ENCODE assay signal across 8 cellular contexts in genomic region chr19:44999131-44999925, GRCh38. TPM values are rescaled to one million over a fixed set of nuclear protein-coding genes. Genes with fewer than 3 reads are reported as not detected.
DNase-seq lines count a peak whose midpoint lies in the region; ATAC-seq, FAIRE-seq and TF ChIP-seq lines count a peak whose summit lies in the region.
"Not testable (repeated sequence)": the region's sequence is repeated elsewhere in the genome, so short reads cannot be mapped to it uniquely, and the experiment has no call there.
"Had no signal": no experiment of that assay in that cellular context is flagged by ENCODE, and none has a peak within 500 bp of the region (broad histone marks: within the 10 kb centered on the region; RNA-seq: fewer than 3 reads in every experiment).

No MANE protein-coding gene starts in this region.

- intact Hi-C loops in CD4-positive, alpha-beta memory T cell (cut with micrococcal nuclease); activated CD4-positive, alpha-beta T cell treated with anti-CD3 and anti-CD28 coated beads, Interleukin-2, amount 10 ng/mL, durations not matched to agents 24 days and 14 days (cut with micrococcal nuclease); K562 (cut with micrococcal nuclease): not testable (repeated sequence)

- not testable (repeated sequence) for H3K9ac ChIP-seq in OCI-LY1 (ENCODE audit: low read length); K562 (ENCODE audit: insufficient read depth in 1 of 2, low read depth in 2 of 2, low read length in 2 of 2)

- not testable (repeated sequence) for FAIRE-seq in K562 (lab: Jason Lieb, UNC)

- not testable (repeated sequence) for BruUV-seq in K562 (replicated peaks; lab: Mats Ljungman, UMichigan)

- not testable (repeated sequence) for H3K27ac ChIP-seq in CD4-positive, alpha-beta memory T cell (ENCODE audit: low read depth, low read length); K562 (ENCODE audit: extremely low read depth, low read depth, low read length)
- H3K27ac ChIP-seq in OCI-LY1 (ENCODE audit: low read depth, low read length, poor library complexity, severe bottlenecking): peak overlapping the region; percentile 93

- peaks cover 0 to 12% of the 10 kb centered on the region in 2 donors for H3K36me3 Mint-ChIP-seq in CD4-positive, alpha-beta memory T cell
- H3K36me3 Mint-ChIP-seq in activated CD4-positive, alpha-beta T cell treated with anti-CD3 and anti-CD28 coated beads, Interleukin-2, amount 10 ng/mL, durations not matched to agents 24 days and 14 days (ENCODE audit: low read depth): peaks cover 15% of the 10 kb centered on the region
- not testable (repeated sequence) for H3K36me3 Mint-ChIP-seq in naive B cell, type B pancreatic cell

- H3K79me2 ChIP-seq in OCI-LY1 (ENCODE audit: insufficient read depth, low read length); K562 (ENCODE audit: control insufficient read depth, insufficient read depth, low read length): not testable (repeated sequence)

- H3K9me3 Mint-ChIP-seq in CD4-positive, alpha-beta memory T cell; activated CD4-positive, alpha-beta T cell treated with anti-CD3 and anti-CD28 coated beads, Interleukin-2, amount 10 ng/mL, durations not matched to agents 24 days and 14 days; naive B cell; type B pancreatic cell: not testable (repeated sequence)

- H3K4me1 ChIP-seq in CD4-positive, alpha-beta memory T cell (ENCODE audit: insufficient read depth, low read length): peaks cover 13% of the 10 kb centered on the region
- H3K4me1 ChIP-seq in OCI-LY1 (ENCODE audit: insufficient read depth, low read length, severe bottlenecking) (peaks cover 58% of the 10 kb centered on the region), K562 (replicated peaks in 1 of 2; ENCODE audit: control insufficient read depth in 2 of 2, insufficient read depth in 2 of 2, low read length in 2 of 2) (peaks cover 3 to 19% of the 10 kb centered on the region in 2 experiments; a peak in 4 of 5 replicates)

- 39% methylated on average over 10 of the region's 12 CpGs for WGBS in K562 (ENCODE audit: insufficient coverage, low coverage, missing lambda C conversion rate)

- not testable (repeated sequence) for H2AFZ ChIP-seq in OCI-LY1 (ENCODE audit: low read length); K562 (ENCODE audit: low read depth, low read length)

- not testable (repeated sequence) for TF ChIP-seq RAD21 in K562 (CRISPR knock-in tag; conservative IDR thresholded peaks at IDR 0.05 in 1 of 2, IDR thresholded peaks at IDR 0.05 in 1 of 2)

- H3K4me3 ChIP-seq in CD4-positive, alpha-beta memory T cell (ENCODE audit: low read length in 2 of 2); OCI-LY1 (ENCODE audit: low read depth, low read length, poor library complexity, severe bottlenecking); K562: not testable (repeated sequence)

- not testable (repeated sequence) for DNase-seq in CD4-positive, alpha-beta memory T cell; activated CD4-positive, alpha-beta T cell treated with anti-CD3 and anti-CD28 coated beads, Interleukin-2, amount 10 ng/mL, durations not matched to agents 24 days and 14 days; K562 (ENCODE audit: extremely low read depth in 1 of 4, low spot score in 3 of 4); naive B cell; type B pancreatic cell (ENCODE audit: extremely low spot score, unreplicated experiment)

- in situ Hi-C loops in K562 (cut with MboI): not testable (repeated sequence)

- not testable (repeated sequence) for H3K4me2 ChIP-seq in OCI-LY1 (ENCODE audit: low read length); K562 (ENCODE audit: insufficient read depth, low read length)

- not testable (repeated sequence) for H3F3A ChIP-seq in OCI-LY1 (ENCODE audit: insufficient read depth, low read length)

- not testable (repeated sequence) for H4K20me1 ChIP-seq in OCI-LY1 (ENCODE audit: insufficient read depth, low read length); K562 (replicated peaks; ENCODE audit: control insufficient read depth, insufficient read depth, low read length)

- not testable (repeated sequence) for H3K27me3 ChIP-seq in CD4-positive, alpha-beta memory T cell (ENCODE audit: insufficient read depth, low read length); OCI-LY1 (ENCODE audit: insufficient read depth, low read length); K562 (ENCODE audit: control insufficient read depth in 2 of 2, insufficient read depth in 2 of 2, low read length in 2 of 2)

- H3K36me3 ChIP-seq in CD4-positive, alpha-beta memory T cell (ENCODE audit: insufficient read depth, low read length); K562 (ENCODE audit: control insufficient read depth, insufficient read depth, low read length): not testable (repeated sequence)
- peaks cover 12% of the 10 kb centered on the region; the same call in 1 of the 2 replicates for H3K36me3 ChIP-seq in OCI-LY1 (ENCODE audit: insufficient read depth, low read length)

- POLR2A ChIA-PET in CD4-positive, alpha-beta memory T cell (lab: Charles Lee; ENCODE audit: partially characterized antibody): interaction anchor here (1.2 kb wide), 1 partner anchor 180 kb away, joined by 8 read pairs; the partner anchor contains the start of gene BLOC1S3
- POLR2A ChIA-PET in K562 (lab: Yijun Ruan, JAX): interaction anchor here (0.6 kb wide), 1 partner anchor 179 kb away, joined by 4 read pairs; the partner anchor contains the start of gene BLOC1S3

- not testable (repeated sequence) for TF ChIP-seq EP300 in K562 (IDR thresholded peaks at IDR 0.05; ENCODE audit: low read length)

- H3K9me3 ChIP-seq in CD4-positive, alpha-beta memory T cell (ENCODE audit: control insufficient read depth in 1 of 2, low read length in 2 of 2); OCI-LY1 (ENCODE audit: low read length); K562 (replicated peaks; ENCODE audit: control insufficient read depth, insufficient read depth, low read depth, low read length): not testable (repeated sequence)

- H3K4me3 Mint-ChIP-seq in CD4-positive, alpha-beta memory T cell: peak overlapping the region in 3 of 8 donors; percentile 52 to 69 (median 69)
- not testable (repeated sequence) for H3K4me3 Mint-ChIP-seq in activated CD4-positive, alpha-beta T cell treated with anti-CD3 and anti-CD28 coated beads, Interleukin-2, amount 10 ng/mL, durations not matched to agents 24 days and 14 days; type B pancreatic cell
- peak overlapping the region in 3 of 8 donors; percentile 16 to 95 (median 28) for H3K4me3 Mint-ChIP-seq in naive B cell

- TF ChIP-seq CTCF in OCI-LY1 (IDR thresholded peaks at IDR 0.05; ENCODE audit: low read length); K562 (IDR thresholded peaks at IDR 0.05 in 2 of 3, conservative IDR thresholded peaks at IDR 0.05 in 1 of 3; ENCODE audit: insufficient read depth in 2 of 3, low read depth in 1 of 3, low read length in 3 of 3); type B pancreatic cell (conservative IDR thresholded peaks at IDR 0.05): not testable (repeated sequence)

- ATAC-seq in K562; naive B cell (ENCODE audit: low read depth in 2 of 2): not testable (repeated sequence)

- H3K27ac Mint-ChIP-seq in CD4-positive, alpha-beta memory T cell: peak overlapping the region; percentile 93 to 99 (median 96)
- peak overlapping the region; percentile 80 for H3K27ac Mint-ChIP-seq in activated CD4-positive, alpha-beta T cell treated with anti-CD3 and anti-CD28 coated beads, Interleukin-2, amount 10 ng/mL, durations not matched to agents 24 days and 14 days
- H3K27ac Mint-ChIP-seq in naive B cell (peak overlapping the region; percentile 34 to 98 (median 96)), type B pancreatic cell (peak overlapping the region; percentile 84)

- CTCF ChIA-PET in CD4-positive, alpha-beta memory T cell (lab: Charles Lee; ENCODE audit: partially characterized antibody): interaction anchor here (1.0 kb wide), 1 partner anchor 47 kb away, joined by 3 read pairs; no protein-coding TSS in a partner anchor
- CTCF ChIA-PET in K562 (lab: Yijun Ruan, JAX; ENCODE audit: low intra/inter-chr PET ratio): not testable (repeated sequence)

- not testable (repeated sequence) for H3K9me1 ChIP-seq in K562 (ENCODE audit: control insufficient read depth, insufficient read depth, low read length)

- H3K9me2 ChIP-seq in OCI-LY1 (ENCODE audit: low read depth, low read length): not testable (repeated sequence)

- not testable (repeated sequence) for H3K27me3 Mint-ChIP-seq in CD4-positive, alpha-beta memory T cell; activated CD4-positive, alpha-beta T cell treated with anti-CD3 and anti-CD28 coated beads, Interleukin-2, amount 10 ng/mL, durations not matched to agents 24 days and 14 days; naive B cell; type B pancreatic cell

- TF ChIP-seq POLR2A in K562 (conservative IDR thresholded peaks at IDR 0.05): not testable (repeated sequence)

- peaks cover 7 to 22% (median 10%) of the 10 kb centered on the region in 4 donors for H3K4me1 Mint-ChIP-seq in CD4-positive, alpha-beta memory T cell
- peaks cover 11% of the 10 kb centered on the region for H3K4me1 Mint-ChIP-seq in activated CD4-positive, alpha-beta T cell treated with anti-CD3 and anti-CD28 coated beads, Interleukin-2, amount 10 ng/mL, durations not matched to agents 24 days and 14 days
- H3K4me1 Mint-ChIP-seq in naive B cell: peaks cover 17 to 22% (median 19%) of the 10 kb centered on the region in 3 donors
- not testable (repeated sequence) for H3K4me1 Mint-ChIP-seq in type B pancreatic cell (ENCODE audit: unreplicated experiment)

RNA-seq across cellular contexts. Expression of gene RELB, which starts 1.9 kb away (rescaled TPM):
- 10 to 100 TPM; 38.8 to 39.8 TPM for total RNA-seq in CD4-positive, alpha-beta memory T cell
- 10 to 100 TPM; 19.7 to 31.2 TPM for polyA plus RNA-seq in CD4-positive, alpha-beta memory T cell
- total RNA-seq in activated CD4-positive, alpha-beta T cell treated with anti-CD3 and anti-CD28 coated beads, Interleukin-2, amount 10 ng/mL, durations not matched to agents 24 days and 14 days: 67.6 and 72.7 TPM in 2 replicates
- 1.5 TPM in 1 of 2 replicates, not detected in the other for total RNA-seq in K562 (2011; cell fraction: chromatin; rRNA removed; ENCODE audit: low replicate concordance)
- total RNA-seq in K562 (2011; cell fraction: nucleolus; rRNA removed): 0.67 and 0.92 TPM in 2 replicates
- 0.88 and 1.2 TPM in 2 replicates for total RNA-seq in K562 (2011; cell fraction: nucleoplasm; rRNA removed)
- total RNA-seq in K562 (2014; rRNA removed): 0.24 and 0.95 TPM in 2 replicates
- total RNA-seq in K562 (2014; rRNA removed; fragmentation: Illumina TruSeq; extraction: Trizol): 0.15 and 0.29 TPM in 2 replicates
- 0.08 and 0.18 TPM in 2 replicates for total RNA-seq in K562 (2015; rRNA removed; fragmentation: Illumina TruSeq; extraction: Trizol)
- total RNA-seq in K562 (2021): 0.89 and 1.1 TPM in 2 replicates
- polyA plus RNA-seq in K562 (2011; rRNA removed): 0.24 and 0.35 TPM in 2 replicates
- polyA plus RNA-seq in K562 (2011; cell fraction: cytosol; rRNA removed): 0.25 and 1.1 TPM in 2 replicates
- 0.41 and 0.68 TPM in 2 replicates for polyA plus RNA-seq in K562 (2011; cell fraction: nucleus; rRNA removed)
- 1.1 and 3.7 TPM in 2 replicates for polyA plus RNA-seq in K562 (2012)
- 0.17 and 0.28 TPM in 2 replicates for polyA plus RNA-seq in K562 (2014; fragmentation: Illumina TruSeq; extraction: Trizol)
- not detected for polyA plus RNA-seq in K562 (2014; fragmentation: Nextera tagmentation; extraction: Ambion mirVana)
- polyA plus RNA-seq in K562 (2014; rRNA removed): 1.1 and 2.1 TPM in 2 replicates
- polyA minus RNA-seq in K562 (2011; rRNA and poly(A)+ RNA removed): 0.24 and 0.35 TPM in 2 replicates
- polyA minus RNA-seq in K562 (2011; cell fraction: cytosol; rRNA and poly(A)+ RNA removed): 0.57 and 1.4 TPM in 2 replicates
- 0.11 and 0.54 TPM in 2 replicates for polyA minus RNA-seq in K562 (2011; cell fraction: nucleus; rRNA and poly(A)+ RNA removed)
- 10 to 100 TPM; 29.8 to 72.6 (median 64.7) TPM for polyA plus RNA-seq in naive B cell (ENCODE audit: low read depth in 6 of 6)
- total RNA-seq in type B pancreatic cell (ENCODE audit: low replicate concordance): 6.9 and 8.4 TPM in 2 replicates

RNA-seq across cellular contexts. Expression of gene CLASRP, which starts 39.5 kb away (rescaled TPM):
- total RNA-seq in CD4-positive, alpha-beta memory T cell: 100 to 1,000 TPM; 156 to 163 TPM
- polyA plus RNA-seq in CD4-positive, alpha-beta memory T cell: 10 to 100 TPM in 1 of 2 donors, 1 to 10 TPM in 1; 3.8 to 12.7 TPM
- 107 and 111 TPM in 2 replicates for total RNA-seq in activated CD4-positive, alpha-beta T cell treated with anti-CD3 and anti-CD28 coated beads, Interleukin-2, amount 10 ng/mL, durations not matched to agents 24 days and 14 days
- 297 and 460 TPM in 2 replicates for total RNA-seq in K562 (2011; cell fraction: chromatin; rRNA removed; ENCODE audit: low replicate concordance)
- 224 and 226 TPM in 2 replicates for total RNA-seq in K562 (2011; cell fraction: nucleolus; rRNA removed)
- 233 and 263 TPM in 2 replicates for total RNA-seq in K562 (2011; cell fraction: nucleoplasm; rRNA removed)
- 56.7 and 74.5 TPM in 2 replicates for total RNA-seq in K562 (2014; rRNA removed)
- 31.1 and 34.6 TPM in 2 replicates for total RNA-seq in K562 (2014; rRNA removed; fragmentation: Illumina TruSeq; extraction: Trizol)
- total RNA-seq in K562 (2015; rRNA removed; fragmentation: Illumina TruSeq; extraction: Trizol): 46.4 and 46.7 TPM in 2 replicates
- 81.6 and 86.3 TPM in 2 replicates for total RNA-seq in K562 (2021)
- 34.4 and 55.3 TPM in 2 replicates for polyA plus RNA-seq in K562 (2011; rRNA removed)
- polyA plus RNA-seq in K562 (2011; cell fraction: cytosol; rRNA removed): 18.3 and 19.8 TPM in 2 replicates
- polyA plus RNA-seq in K562 (2011; cell fraction: nucleus; rRNA removed): 277 and 310 TPM in 2 replicates
- polyA plus RNA-seq in K562 (2012): 71.3 and 94.7 TPM in 2 replicates
- 44.0 and 45.2 TPM in 2 replicates for polyA plus RNA-seq in K562 (2014; fragmentation: Illumina TruSeq; extraction: Trizol)
- polyA plus RNA-seq in K562 (2014; fragmentation: Nextera tagmentation; extraction: Ambion mirVana): 1 to 10 TPM in 1 of 2 experiments, under 1 TPM in 1; 0.94 to 1.2 TPM
- 72.2 and 80.0 TPM in 2 replicates for polyA plus RNA-seq in K562 (2014; rRNA removed)
- polyA minus RNA-seq in K562 (2011; rRNA and poly(A)+ RNA removed): 25.8 and 29.7 TPM in 2 replicates
- polyA minus RNA-seq in K562 (2011; cell fraction: cytosol; rRNA and poly(A)+ RNA removed): 18.8 and 19.3 TPM in 2 replicates
- polyA minus RNA-seq in K562 (2011; cell fraction: nucleus; rRNA and poly(A)+ RNA removed): 39.9 and 51.1 TPM in 2 replicates
- 10 to 100 TPM in 2 of 6 donors, 1 to 10 TPM in 4; 6.5 to 30.2 (median 9.7) TPM for polyA plus RNA-seq in naive B cell (ENCODE audit: low read depth in 6 of 6)
- 80.4 and 111 TPM in 2 replicates for total RNA-seq in type B pancreatic cell (ENCODE audit: low replicate concordance)

RNA-seq across cellular contexts. Expression of gene CLPTM1, which starts 44.1 kb away (rescaled TPM):
- 10 to 100 TPM; 85.1 to 86.4 TPM for total RNA-seq in CD4-positive, alpha-beta memory T cell
- polyA plus RNA-seq in CD4-positive, alpha-beta memory T cell: 10 to 100 TPM; 16.6 to 27.5 TPM
- total RNA-seq in activated CD4-positive, alpha-beta T cell treated with anti-CD3 and anti-CD28 coated beads, Interleukin-2, amount 10 ng/mL, durations not matched to agents 24 days and 14 days: 71.7 and 76.6 TPM in 2 replicates
- 74.9 and 232 TPM in 2 replicates for total RNA-seq in K562 (2011; cell fraction: chromatin; rRNA removed; ENCODE audit: low replicate concordance)
- total RNA-seq in K562 (2011; cell fraction: nucleolus; rRNA removed): 163 and 196 TPM in 2 replicates
- total RNA-seq in K562 (2011; cell fraction: nucleoplasm; rRNA removed): 143 TPM in 2 replicates
- total RNA-seq in K562 (2014; rRNA removed) (27.5 and 61.8 TPM in 2 replicates), K562 (2014; rRNA removed; fragmentation: Illumina TruSeq; extraction: Trizol) (10.1 and 10.6 TPM in 2 replicates), K562 (2015; rRNA removed; fragmentation: Illumina TruSeq; extraction: Trizol) (21.8 and 24.7 TPM in 2 replicates), K562 (2021) (90.2 and 96.0 TPM in 2 replicates), type B pancreatic cell (ENCODE audit: low replicate concordance) (102 and 104 TPM in 2 replicates)
- polyA plus RNA-seq in K562 (2011; rRNA removed) (28.8 and 53.6 TPM in 2 replicates), K562 (2014; fragmentation: Illumina TruSeq; extraction: Trizol) (80.9 and 88.2 TPM in 2 replicates), K562 (2014; fragmentation: Nextera tagmentation; extraction: Ambion mirVana) (1 to 10 TPM in 1 of 2 experiments, under 1 TPM in 1; 0.37 to 2.4 TPM), K562 (2014; rRNA removed) (42.1 and 44.3 TPM in 2 replicates), naive B cell (ENCODE audit: low read depth in 6 of 6) (10 to 100 TPM; 17.5 to 27.2 (median 20.1) TPM)
- 46.7 and 81.9 TPM in 2 replicates for polyA plus RNA-seq in K562 (2011; cell fraction: cytosol; rRNA removed)
- 82.4 and 135 TPM in 2 replicates for polyA plus RNA-seq in K562 (2011; cell fraction: nucleus; rRNA removed)
- polyA plus RNA-seq in K562 (2012): 51.6 and 56.8 TPM in 2 replicates
- 26.0 and 33.3 TPM in 2 replicates for polyA minus RNA-seq in K562 (2011; rRNA and poly(A)+ RNA removed)
- 27.2 and 40.1 TPM in 2 replicates for polyA minus RNA-seq in K562 (2011; cell fraction: cytosol; rRNA and poly(A)+ RNA removed)
- 32.2 and 33.1 TPM in 2 replicates for polyA minus RNA-seq in K562 (2011; cell fraction: nucleus; rRNA and poly(A)+ RNA removed)

RNA-seq across cellular contexts. Expression of gene APOC2, which starts 53.5 kb away (rescaled TPM):
- total RNA-seq in CD4-positive, alpha-beta memory T cell: under 1 TPM in 1 of 2 experiments, not detected in 1; 0.49 TPM
- polyA plus RNA-seq in CD4-positive, alpha-beta memory T cell: not detected
- not detected in 2 replicates for total RNA-seq in activated CD4-positive, alpha-beta T cell treated with anti-CD3 and anti-CD28 coated beads, Interleukin-2, amount 10 ng/mL, durations not matched to agents 24 days and 14 days
- total RNA-seq in K562 (2011; cell fraction: chromatin; rRNA removed; ENCODE audit: low replicate concordance): not detected in 2 replicates
- 1.7 TPM in 1 of 2 replicates, not detected in the other for total RNA-seq in K562 (2011; cell fraction: nucleolus; rRNA removed)
- not detected in 2 replicates for total RNA-seq in K562 (2011; cell fraction: nucleoplasm; rRNA removed)
- total RNA-seq in K562 (2014; rRNA removed): 0.24 TPM in 1 of 2 replicates, not detected in the other
- total RNA-seq in K562 (2014; rRNA removed; fragmentation: Illumina TruSeq; extraction: Trizol): not detected in 2 replicates
- total RNA-seq in K562 (2015; rRNA removed; fragmentation: Illumina TruSeq; extraction: Trizol): 0.33 and 0.60 TPM in 2 replicates
- total RNA-seq in K562 (2021): 0.63 and 0.78 TPM in 2 replicates
- polyA plus RNA-seq in K562 (2011; rRNA removed): 0.47 and 1.1 TPM in 2 replicates
- polyA plus RNA-seq in K562 (2011; cell fraction: cytosol; rRNA removed): 0.79 and 2.6 TPM in 2 replicates
- 0.21 and 0.38 TPM in 2 replicates for polyA plus RNA-seq in K562 (2011; cell fraction: nucleus; rRNA removed)
- polyA plus RNA-seq in K562 (2012): 0.50 TPM in 1 of 2 replicates, not detected in the other
- 0.59 TPM in 1 of 2 replicates, not detected in the other for polyA plus RNA-seq in K562 (2014; fragmentation: Illumina TruSeq; extraction: Trizol)
- under 1 TPM; 0.53 TPM for polyA plus RNA-seq in K562 (2014; fragmentation: Nextera tagmentation; extraction: Ambion mirVana)
- polyA plus RNA-seq in K562 (2014; rRNA removed): 0.42 TPM in 1 of 2 replicates, not detected in the other
- polyA minus RNA-seq in K562 (2011; rRNA and poly(A)+ RNA removed): not detected in 2 replicates
- polyA minus RNA-seq in K562 (2011; cell fraction: cytosol; rRNA and poly(A)+ RNA removed): not detected in 2 replicates
- polyA minus RNA-seq in K562 (2011; cell fraction: nucleus; rRNA and poly(A)+ RNA removed): not detected in 2 replicates
- not detected for polyA plus RNA-seq in naive B cell (ENCODE audit: low read depth in 6 of 6)
- total RNA-seq in type B pancreatic cell (ENCODE audit: low replicate concordance): 0.98 TPM in 1 of 2 replicates, not detected in the other
- total RNA-seq: Right ventricle myocardium inferior had no signal

RNA-seq across cellular contexts. Expression of gene APOC4, which starts 57.3 kb away (rescaled TPM):
- total RNA-seq in CD4-positive, alpha-beta memory T cell: not detected
- polyA plus RNA-seq in CD4-positive, alpha-beta memory T cell: not detected
- not detected in 2 replicates for total RNA-seq in activated CD4-positive, alpha-beta T cell treated with anti-CD3 and anti-CD28 coated beads, Interleukin-2, amount 10 ng/mL, durations not matched to agents 24 days and 14 days
- total RNA-seq in K562 (2011; cell fraction: chromatin; rRNA removed; ENCODE audit: low replicate concordance): not detected in 2 replicates
- not detected in 2 replicates for total RNA-seq in K562 (2011; cell fraction: nucleolus; rRNA removed)
- total RNA-seq in K562 (2011; cell fraction: nucleoplasm; rRNA removed): not detected in 2 replicates
- not detected in 2 replicates for total RNA-seq in K562 (2014; rRNA removed)
- not detected in 2 replicates for total RNA-seq in K562 (2014; rRNA removed; fragmentation: Illumina TruSeq; extraction: Trizol)
- total RNA-seq in K562 (2015; rRNA removed; fragmentation: Illumina TruSeq; extraction: Trizol): not detected in 2 replicates
- total RNA-seq in K562 (2021): not detected in 2 replicates
- polyA plus RNA-seq in K562 (2011; rRNA removed): not detected in 2 replicates
- polyA plus RNA-seq in K562 (2011; cell fraction: cytosol; rRNA removed): 0.15 TPM in 1 of 2 replicates, not detected in the other
- not detected in 2 replicates for polyA plus RNA-seq in K562 (2011; cell fraction: nucleus; rRNA removed)
- polyA plus RNA-seq in K562 (2012): not detected in 2 replicates
- 0.46 TPM in 1 of 2 replicates, not detected in the other for polyA plus RNA-seq in K562 (2014; fragmentation: Illumina TruSeq; extraction: Trizol)
- polyA plus RNA-seq in K562 (2014; fragmentation: Nextera tagmentation; extraction: Ambion mirVana): not detected
- not detected in 2 replicates for polyA plus RNA-seq in K562 (2014; rRNA removed)
- polyA minus RNA-seq in K562 (2011; rRNA and poly(A)+ RNA removed): not detected in 2 replicates
- polyA minus RNA-seq in K562 (2011; cell fraction: cytosol; rRNA and poly(A)+ RNA removed): not detected in 2 replicates
- not detected in 2 replicates for polyA minus RNA-seq in K562 (2011; cell fraction: nucleus; rRNA and poly(A)+ RNA removed)
- not detected for polyA plus RNA-seq in naive B cell (ENCODE audit: low read depth in 6 of 6)
- total RNA-seq in type B pancreatic cell (ENCODE audit: low replicate concordance): not detected in 2 replicates
- total RNA-seq: Right ventricle myocardium inferior had no signal
- polyA plus RNA-seq: A549 had no signal
